Comparison of ENCODE assay signal across 12 cellular contexts in the genomic region with DNA sequence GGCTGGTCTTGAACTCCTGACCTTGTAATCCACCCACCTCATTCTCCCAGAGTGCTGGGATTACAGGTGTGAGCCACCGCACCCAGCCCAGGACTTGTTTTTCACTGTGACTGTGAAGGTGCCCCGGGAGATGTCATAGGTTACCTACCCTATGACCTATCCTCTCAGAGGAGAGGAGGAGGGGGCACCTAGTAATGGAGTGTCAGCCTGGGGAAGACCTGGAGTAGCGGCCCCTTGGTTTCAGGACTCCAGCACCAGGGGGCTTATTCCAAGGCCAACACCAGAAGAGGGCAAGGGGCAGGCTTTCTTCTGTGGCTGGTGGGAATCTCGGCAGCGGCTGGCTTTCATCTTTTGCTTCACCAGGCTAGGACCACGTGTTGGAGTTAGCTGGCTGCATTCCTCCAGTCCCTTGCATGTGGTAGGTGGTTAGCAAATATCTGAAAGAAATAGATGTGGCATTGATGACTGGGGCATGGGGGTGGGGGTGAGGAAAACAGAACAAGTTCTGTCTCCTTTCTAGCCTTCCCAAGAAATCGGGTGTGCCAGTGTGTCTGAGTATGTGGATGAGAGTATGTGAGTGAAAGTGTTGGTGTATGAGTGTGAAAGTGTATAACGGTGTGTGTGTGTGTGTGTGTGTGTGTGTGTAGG. TPM values are rescaled to one million over a fixed set of nuclear protein-coding genes. Genes with fewer than 3 reads are reported as not detected.
DNase-seq lines count a peak whose midpoint lies in the region; ATAC-seq and TF ChIP-seq lines count a peak whose summit lies in the region.
"Had no signal": no experiment of that assay in that cellular context is flagged by ENCODE, and none has a peak within 500 bp of the region (broad histone marks: within the 10 kb centered on the region; RNA-seq: fewer than 3 reads in every experiment).

No MANE protein-coding gene starts in this region.

- no peak for TF ChIP-seq POLR2A in gastroesophageal sphincter (IDR thresholded peaks at IDR 0.05)

- H3K4me1 ChIP-seq in gastroesophageal sphincter, result peaks cover 0 to 33% (median 13%) of the 10 kb centered on the region in 3 donors

- H3K9me3 ChIP-seq in gastroesophageal sphincter, result no peaks in the 10 kb centered on the region

- peaks cover 35% of the 10 kb centered on the region for H3K27me3 ChIP-seq in gastroesophageal sphincter

- H3K4me1 Mint-ChIP-seq in activated naive CD4-positive, alpha-beta T cell treated with anti-CD3 and anti-CD28 coated beads, Interleukin-2, amount 50 U/mL, for 24 hours, result peaks cover 4% of the 10 kb centered on the region
- H3K4me1 Mint-ChIP-seq in type B pancreatic cell (ENCODE audit: unreplicated experiment), result peaks cover 21% of the 10 kb centered on the region

- no peaks in the 10 kb centered on the region for H3K36me3 ChIP-seq in gastroesophageal sphincter

- H3K27me3 Mint-ChIP-seq in activated naive CD4-positive, alpha-beta T cell treated with anti-CD3 and anti-CD28 coated beads, Interleukin-2, amount 50 U/mL, for 24 hours, result no peaks in the 10 kb centered on the region
- H3K27me3 Mint-ChIP-seq in type B pancreatic cell, result peaks cover 6% of the 10 kb centered on the region

- 63% methylated on average over 1 of the region's 8 CpGs; no CpG with 5 or more reads in 1 of the 2 donors for WGBS in gastroesophageal sphincter (ENCODE audit: low coverage in 1 of 2), 2 donors

- DNase-seq in activated naive CD4-positive, alpha-beta T cell (lab: John Stamatoyannopoulos, UW), result no peak
- DNase-seq in amniotic epithelial cell (ENCODE audit: low read depth) (peak; percentile 77), type B pancreatic cell (ENCODE audit: extremely low spot score, unreplicated experiment) (no peak), middle frontal gyrus (ENCODE audit: extremely low spot score, low spot score) (no peak), D341Med (ENCODE audit: low spot score) (no peak)
- no peak for DNase-seq in activated CD4-positive, alpha-beta T cell treated with anti-CD3 and anti-CD28 coated beads, Interleukin-2, amount 50 U/mL, for 1 hour
- DNase-seq: KG1; stimulated activated CD4-positive, alpha-beta T cell treated with anti-CD3 and anti-CD28 coated beads, Interleukin-1b, Interleukin-23, amount 100 ng/mL, for 48 hours; stimulated activated naive B cell treated with anti-CD40 and anti-IgM and Interleukin-4, amounts not matched to agents 10 μg/mL and 1 μg/mL and 100 μg/mL, for 72 hours had no signal

- H3K27ac Mint-ChIP-seq in activated naive CD4-positive, alpha-beta T cell treated with anti-CD3 and anti-CD28 coated beads, Interleukin-2, amount 50 U/mL, for 24 hours, result peak overlapping the region; percentile 9
- peak overlapping the region; percentile 16 for H3K27ac Mint-ChIP-seq in type B pancreatic cell
- H3K27ac Mint-ChIP-seq: stimulated activated naive B cell treated with anti-CD40 and anti-IgM and Interleukin-4, amounts not matched to agents 10 μg/mL and 1 μg/mL and 100 μg/mL, for 72 hours had no signal

- TF ChIP-seq EP300 in gastroesophageal sphincter (IDR thresholded peaks at IDR 0.05), result no peak

- H3K9me3 Mint-ChIP-seq in activated naive CD4-positive, alpha-beta T cell treated with anti-CD3 and anti-CD28 coated beads, Interleukin-2, amount 50 U/mL, for 24 hours, result no peaks in the 10 kb centered on the region
- no peaks in the 10 kb centered on the region for H3K9me3 Mint-ChIP-seq in type B pancreatic cell
- H3K9me3 Mint-ChIP-seq: stimulated activated naive B cell treated with anti-CD40 and anti-IgM and Interleukin-4, amounts not matched to agents 10 μg/mL and 1 μg/mL and 100 μg/mL, for 72 hours had no signal

- peak; percentile 8 for ATAC-seq in gastroesophageal sphincter
- ATAC-seq: stimulated activated naive B cell treated with anti-CD40 and anti-IgM and Interleukin-4, amounts not matched to agents 10 μg/mL and 1 μg/mL and 100 μg/mL, for 72 hours had no signal

- H3K27ac ChIP-seq in gastroesophageal sphincter, result peak overlapping the region in 3 of 4 donors; percentile 8 to 68 (median 29)
- H3K27ac ChIP-seq: 22Rv1 had no signal

- H3K4me3 Mint-ChIP-seq in activated naive CD4-positive, alpha-beta T cell treated with anti-CD3 and anti-CD28 coated beads, Interleukin-2, amount 50 U/mL, for 24 hours, result no peak overlapping the region
- H3K4me3 Mint-ChIP-seq in type B pancreatic cell, result no peak overlapping the region
- H3K4me3 Mint-ChIP-seq: stimulated activated naive B cell treated with anti-CD40 and anti-IgM and Interleukin-4, amounts not matched to agents 10 μg/mL and 1 μg/mL and 100 μg/mL, for 72 hours had no signal

- H3K36me3 Mint-ChIP-seq in activated naive CD4-positive, alpha-beta T cell treated with anti-CD3 and anti-CD28 coated beads, Interleukin-2, amount 50 U/mL, for 24 hours, result no peaks in the 10 kb centered on the region
- no peaks in the 10 kb centered on the region for H3K36me3 Mint-ChIP-seq in type B pancreatic cell
- H3K36me3 Mint-ChIP-seq: stimulated activated naive B cell treated with anti-CD40 and anti-IgM and Interleukin-4, amounts not matched to agents 10 μg/mL and 1 μg/mL and 100 μg/mL, for 72 hours had no signal

- H3K4me3 ChIP-seq in gastroesophageal sphincter, result no peak overlapping the region

- TF ChIP-seq CTCF in gastroesophageal sphincter (IDR thresholded peaks at IDR 0.05) (no peak), type B pancreatic cell (conservative IDR thresholded peaks at IDR 0.05) (no peak)

RNA-seq across cellular contexts. Expression of a gene that starts 7.9 kb away (rescaled TPM):
- 10 to 100 TPM; 11.8 to 25.0 (median 19.6) TPM for total RNA-seq in gastroesophageal sphincter
- total RNA-seq in type B pancreatic cell (ENCODE audit: low replicate concordance), result 24.6 and 56.1 TPM in 2 replicates

RNA-seq across cellular contexts. Expression of a gene that starts 33.2 kb away (rescaled TPM):
- total RNA-seq in gastroesophageal sphincter (10 to 100 TPM in 2 of 4 donors, 1 to 10 TPM in 2; 7.3 to 14.3 (median 11.0) TPM), type B pancreatic cell (ENCODE audit: low replicate concordance) (27.3 and 37.0 TPM in 2 replicates)
